In genomic region chr6:44388876-44389275, GRCh38 we compare ENCODE assay signal across 1 cellular context.
TF ChIP-seq lines count a peak whose summit lies in the region.

No MANE protein-coding gene starts in this region.

TF ChIP-seq in SK-N-SH treated with all-trans-retinoic acid at 6 μM for 48 hours, 23 proteins besides CTCF, POLR2A, EP300 and RAD21 (continued from another document):
- TF ChIP-seq ISL1 (CRISPR knock-in tag; IDR thresholded peaks at IDR 0.05) = no peak
- TF ChIP-seq, protein P1, sequence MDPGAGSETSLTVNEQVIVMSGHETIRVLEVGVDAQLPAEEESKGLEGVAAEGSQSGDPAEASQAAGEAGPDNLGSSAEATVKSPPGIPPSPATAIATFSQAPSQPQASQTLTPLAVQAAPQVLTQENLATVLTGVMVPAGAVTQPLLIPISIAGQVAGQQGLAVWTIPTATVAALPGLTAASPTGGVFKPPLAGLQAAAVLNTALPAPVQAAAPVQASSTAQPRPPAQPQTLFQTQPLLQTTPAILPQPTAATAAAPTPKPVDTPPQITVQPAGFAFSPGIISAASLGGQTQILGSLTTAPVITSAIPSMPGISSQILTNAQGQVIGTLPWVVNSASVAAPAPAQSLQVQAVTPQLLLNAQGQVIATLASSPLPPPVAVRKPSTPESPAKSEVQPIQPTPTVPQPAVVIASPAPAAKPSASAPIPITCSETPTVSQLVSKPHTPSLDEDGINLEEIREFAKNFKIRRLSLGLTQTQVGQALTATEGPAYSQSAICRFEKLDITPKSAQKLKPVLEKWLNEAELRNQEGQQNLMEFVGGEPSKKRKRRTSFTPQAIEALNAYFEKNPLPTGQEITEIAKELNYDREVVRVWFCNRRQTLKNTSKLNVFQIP (CRISPR knock-in tag; IDR thresholded peaks at IDR 0.05; ENCODE audit: borderline replicate concordance, low read depth) = no peak
- TF ChIP-seq PPARA (CRISPR knock-in tag; IDR thresholded peaks at IDR 0.05; ENCODE audit: borderline replicate concordance) = no peak
- TF ChIP-seq ESRRG (CRISPR knock-in tag; IDR thresholded peaks at IDR 0.05) = no peak
